8 cellular contexts compared by ENCODE assay signal in the genomic region with DNA sequence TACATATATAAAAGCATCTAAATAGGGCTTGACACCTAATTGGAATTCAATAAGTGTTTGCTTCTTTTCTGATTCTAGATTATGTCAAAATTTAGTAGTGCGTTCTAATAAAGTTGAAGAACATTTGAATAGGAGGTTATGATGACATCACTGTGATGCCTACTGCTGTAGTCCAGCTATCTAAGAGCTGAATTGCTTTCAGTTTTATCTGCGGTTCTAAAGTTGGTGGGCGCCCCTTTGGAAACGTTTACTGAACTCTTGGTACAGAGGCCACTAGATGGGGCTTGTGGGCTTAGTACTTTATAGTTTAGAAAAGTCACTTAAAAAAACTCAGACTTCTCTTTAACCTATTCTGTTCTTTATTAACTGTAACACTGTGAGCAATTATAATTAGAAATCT.
A peak's percentile ranks its signal among the peaks of the same experiment; 100 is the strongest.
DNase-seq lines count a peak whose midpoint lies in the region; ATAC-seq and TF ChIP-seq lines count a peak whose summit lies in the region.

No MANE protein-coding gene starts in this region.

- H3K4me3 Mint-ChIP-seq in WTC11: no peak overlapping the region

- peak; percentile 51 for ATAC-seq in GM19328 (IDR thresholded peaks at IDR 0.05; ENCODE audit: unreplicated experiment)
- ATAC-seq in WTC11: peak; percentile 71
- ATAC-seq in esophagus mucosa: no peak
- no peak for ATAC-seq in HG03025 (IDR thresholded peaks at IDR 0.05; ENCODE audit: low FRiP score, unreplicated experiment)

- H3K9me3 ChIP-seq in liver (ENCODE audit: control insufficient read depth in 4 of 4, low read length in 3 of 4): no peaks in the 10 kb centered on the region
- H3K9me3 ChIP-seq in uterus: no peaks in the 10 kb centered on the region

- no peaks in the 10 kb centered on the region for H3K36me3 ChIP-seq in liver (ENCODE audit: control insufficient read depth in 4 of 4, insufficient read depth in 3 of 4, low read depth in 1 of 4, low read length in 3 of 4)
- no peaks in the 10 kb centered on the region for H3K36me3 ChIP-seq in uterus

- no peaks in the 10 kb centered on the region for H3K9me3 Mint-ChIP-seq in WTC11

- no peak overlapping the region for H3K9ac ChIP-seq in liver (ENCODE audit: low read depth in 1 of 2, low read length in 2 of 2)

- no peaks in the 10 kb centered on the region for H3K4me1 Mint-ChIP-seq in WTC11

- TF ChIP-seq RAD21 in liver (IDR thresholded peaks at IDR 0.05): peak; percentile 51 to 71

- 13% methylated on average over 4 of the region's 4 CpGs for WGBS in liver

- POLR2A ChIA-PET in WTC11 (lab: Charles Lee): no interaction called here

- TF ChIP-seq POLR2A in uterus (IDR thresholded peaks at IDR 0.05): no peak

- no peak for TF ChIP-seq CTCF in WTC11 (IDR thresholded peaks at IDR 0.05)
- TF ChIP-seq CTCF in liver (IDR thresholded peaks at IDR 0.05; ENCODE audit: low read depth, low read length, missing input control): no peak
- no peak for TF ChIP-seq CTCF in uterus (IDR thresholded peaks at IDR 0.05)

- H3K4me3 ChIP-seq in liver (ENCODE audit: low read depth in 1 of 3, low read length in 3 of 3): no peak overlapping the region
- no peak overlapping the region for H3K4me3 ChIP-seq in uterus

- H3K27ac ChIP-seq in liver (ENCODE audit: low read depth in 1 of 2, low read length in 2 of 2) (no peak overlapping the region), uterus (no peak overlapping the region)

- H3K27ac Mint-ChIP-seq in WTC11: no peak overlapping the region

- no peaks in the 10 kb centered on the region for H3K36me3 Mint-ChIP-seq in WTC11

- CTCF ChIA-PET in WTC11 (lab: Charles Lee): interaction anchor here (1.0 to 1.2 kb wide), 2 partner anchors 10 to 180 kb away, joined by 4 read pairs; no protein-coding TSS in a partner anchor

- H3K27me3 ChIP-seq in liver (ENCODE audit: control insufficient read depth in 4 of 4, insufficient read depth in 4 of 4, low read length in 3 of 4): no peaks in the 10 kb centered on the region
- no peaks in the 10 kb centered on the region for H3K27me3 ChIP-seq in uterus

- H3K27me3 Mint-ChIP-seq in WTC11 (ENCODE audit: low read depth): no peaks in the 10 kb centered on the region

- intact Hi-C loops in uterus (cut with DNase I; ENCODE audit: low total_unique reads): no loop called here

- DNase-seq in AG08395 (ENCODE audit: low spot score): peak; percentile 5
- DNase-seq in NCI-H1694 treated with DMSO at 0.1 percent for 48 hours (lab: John Stamatoyannopoulos, UW): peak; percentile 69
- DNase-seq in WTC11 (ENCODE audit: low spot score): peak; percentile 17
- DNase-seq in uterus: no peak

- H3K4me1 ChIP-seq in liver (ENCODE audit: control insufficient read depth in 4 of 4, insufficient read depth in 4 of 4, low read length in 3 of 4): no peaks in the 10 kb centered on the region
- H3K4me1 ChIP-seq in uterus: no peaks in the 10 kb centered on the region

TF ChIP-seq in WTC11, 78 proteins besides CTCF, POLR2A, EP300 and RAD21:
- TF ChIP-seq ZNF416 (CRISPR knock-in tag; IDR thresholded peaks at IDR 0.05) (no peak), ELF4 (CRISPR knock-in tag; IDR thresholded peaks at IDR 0.05; ENCODE audit: low read depth) (no peak)
- TF ChIP-seq, protein P1, sequence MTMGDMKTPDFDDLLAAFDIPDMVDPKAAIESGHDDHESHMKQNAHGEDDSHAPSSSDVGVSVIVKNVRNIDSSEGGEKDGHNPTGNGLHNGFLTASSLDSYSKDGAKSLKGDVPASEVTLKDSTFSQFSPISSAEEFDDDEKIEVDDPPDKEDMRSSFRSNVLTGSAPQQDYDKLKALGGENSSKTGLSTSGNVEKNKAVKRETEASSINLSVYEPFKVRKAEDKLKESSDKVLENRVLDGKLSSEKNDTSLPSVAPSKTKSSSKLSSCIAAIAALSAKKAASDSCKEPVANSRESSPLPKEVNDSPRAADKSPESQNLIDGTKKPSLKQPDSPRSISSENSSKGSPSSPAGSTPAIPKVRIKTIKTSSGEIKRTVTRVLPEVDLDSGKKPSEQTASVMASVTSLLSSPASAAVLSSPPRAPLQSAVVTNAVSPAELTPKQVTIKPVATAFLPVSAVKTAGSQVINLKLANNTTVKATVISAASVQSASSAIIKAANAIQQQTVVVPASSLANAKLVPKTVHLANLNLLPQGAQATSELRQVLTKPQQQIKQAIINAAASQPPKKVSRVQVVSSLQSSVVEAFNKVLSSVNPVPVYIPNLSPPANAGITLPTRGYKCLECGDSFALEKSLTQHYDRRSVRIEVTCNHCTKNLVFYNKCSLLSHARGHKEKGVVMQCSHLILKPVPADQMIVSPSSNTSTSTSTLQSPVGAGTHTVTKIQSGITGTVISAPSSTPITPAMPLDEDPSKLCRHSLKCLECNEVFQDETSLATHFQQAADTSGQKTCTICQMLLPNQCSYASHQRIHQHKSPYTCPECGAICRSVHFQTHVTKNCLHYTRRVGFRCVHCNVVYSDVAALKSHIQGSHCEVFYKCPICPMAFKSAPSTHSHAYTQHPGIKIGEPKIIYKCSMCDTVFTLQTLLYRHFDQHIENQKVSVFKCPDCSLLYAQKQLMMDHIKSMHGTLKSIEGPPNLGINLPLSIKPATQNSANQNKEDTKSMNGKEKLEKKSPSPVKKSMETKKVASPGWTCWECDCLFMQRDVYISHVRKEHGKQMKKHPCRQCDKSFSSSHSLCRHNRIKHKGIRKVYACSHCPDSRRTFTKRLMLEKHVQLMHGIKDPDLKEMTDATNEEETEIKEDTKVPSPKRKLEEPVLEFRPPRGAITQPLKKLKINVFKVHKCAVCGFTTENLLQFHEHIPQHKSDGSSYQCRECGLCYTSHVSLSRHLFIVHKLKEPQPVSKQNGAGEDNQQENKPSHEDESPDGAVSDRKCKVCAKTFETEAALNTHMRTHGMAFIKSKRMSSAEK (CRISPR knock-in tag; IDR thresholded peaks at IDR 0.05; ENCODE audit: borderline replicate concordance): no peak

TF ChIP-seq in liver, 16 proteins besides CTCF, POLR2A, EP300 and RAD21:
- TF ChIP-seq, protein P2, sequence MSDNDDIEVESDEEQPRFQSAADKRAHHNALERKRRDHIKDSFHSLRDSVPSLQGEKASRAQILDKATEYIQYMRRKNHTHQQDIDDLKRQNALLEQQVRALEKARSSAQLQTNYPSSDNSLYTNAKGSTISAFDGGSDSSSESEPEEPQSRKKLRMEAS (IDR thresholded peaks at IDR 0.05): no peak
- TF ChIP-seq FOXA2 (IDR thresholded peaks at IDR 0.05) (no peak), SP1 (IDR thresholded peaks at IDR 0.05) (no peak), EGR1 (IDR thresholded peaks at IDR 0.05; ENCODE audit: low read depth in 2 of 2) (no peak), RXRA (IDR thresholded peaks at IDR 0.05) (no peak), YY1 (IDR thresholded peaks at IDR 0.05) (no peak), JUND (IDR thresholded peaks at IDR 0.05) (peak in 1 of 2 donors; percentile 35), NR2F2 (IDR thresholded peaks at IDR 0.05) (no peak), HNF4A (conservative IDR thresholded peaks at IDR 0.05) (peak in 1 of 2 donors; percentile 18), TAF1 (conservative IDR thresholded peaks at IDR 0.05) (no peak)
- TF ChIP-seq, protein P3, sequence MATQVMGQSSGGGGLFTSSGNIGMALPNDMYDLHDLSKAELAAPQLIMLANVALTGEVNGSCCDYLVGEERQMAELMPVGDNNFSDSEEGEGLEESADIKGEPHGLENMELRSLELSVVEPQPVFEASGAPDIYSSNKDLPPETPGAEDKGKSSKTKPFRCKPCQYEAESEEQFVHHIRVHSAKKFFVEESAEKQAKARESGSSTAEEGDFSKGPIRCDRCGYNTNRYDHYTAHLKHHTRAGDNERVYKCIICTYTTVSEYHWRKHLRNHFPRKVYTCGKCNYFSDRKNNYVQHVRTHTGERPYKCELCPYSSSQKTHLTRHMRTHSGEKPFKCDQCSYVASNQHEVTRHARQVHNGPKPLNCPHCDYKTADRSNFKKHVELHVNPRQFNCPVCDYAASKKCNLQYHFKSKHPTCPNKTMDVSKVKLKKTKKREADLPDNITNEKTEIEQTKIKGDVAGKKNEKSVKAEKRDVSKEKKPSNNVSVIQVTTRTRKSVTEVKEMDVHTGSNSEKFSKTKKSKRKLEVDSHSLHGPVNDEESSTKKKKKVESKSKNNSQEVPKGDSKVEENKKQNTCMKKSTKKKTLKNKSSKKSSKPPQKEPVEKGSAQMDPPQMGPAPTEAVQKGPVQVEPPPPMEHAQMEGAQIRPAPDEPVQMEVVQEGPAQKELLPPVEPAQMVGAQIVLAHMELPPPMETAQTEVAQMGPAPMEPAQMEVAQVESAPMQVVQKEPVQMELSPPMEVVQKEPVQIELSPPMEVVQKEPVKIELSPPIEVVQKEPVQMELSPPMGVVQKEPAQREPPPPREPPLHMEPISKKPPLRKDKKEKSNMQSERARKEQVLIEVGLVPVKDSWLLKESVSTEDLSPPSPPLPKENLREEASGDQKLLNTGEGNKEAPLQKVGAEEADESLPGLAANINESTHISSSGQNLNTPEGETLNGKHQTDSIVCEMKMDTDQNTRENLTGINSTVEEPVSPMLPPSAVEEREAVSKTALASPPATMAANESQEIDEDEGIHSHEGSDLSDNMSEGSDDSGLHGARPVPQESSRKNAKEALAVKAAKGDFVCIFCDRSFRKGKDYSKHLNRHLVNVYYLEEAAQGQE (IDR thresholded peaks at IDR 0.05): peak; percentile 72
- TF ChIP-seq, protein P4, sequence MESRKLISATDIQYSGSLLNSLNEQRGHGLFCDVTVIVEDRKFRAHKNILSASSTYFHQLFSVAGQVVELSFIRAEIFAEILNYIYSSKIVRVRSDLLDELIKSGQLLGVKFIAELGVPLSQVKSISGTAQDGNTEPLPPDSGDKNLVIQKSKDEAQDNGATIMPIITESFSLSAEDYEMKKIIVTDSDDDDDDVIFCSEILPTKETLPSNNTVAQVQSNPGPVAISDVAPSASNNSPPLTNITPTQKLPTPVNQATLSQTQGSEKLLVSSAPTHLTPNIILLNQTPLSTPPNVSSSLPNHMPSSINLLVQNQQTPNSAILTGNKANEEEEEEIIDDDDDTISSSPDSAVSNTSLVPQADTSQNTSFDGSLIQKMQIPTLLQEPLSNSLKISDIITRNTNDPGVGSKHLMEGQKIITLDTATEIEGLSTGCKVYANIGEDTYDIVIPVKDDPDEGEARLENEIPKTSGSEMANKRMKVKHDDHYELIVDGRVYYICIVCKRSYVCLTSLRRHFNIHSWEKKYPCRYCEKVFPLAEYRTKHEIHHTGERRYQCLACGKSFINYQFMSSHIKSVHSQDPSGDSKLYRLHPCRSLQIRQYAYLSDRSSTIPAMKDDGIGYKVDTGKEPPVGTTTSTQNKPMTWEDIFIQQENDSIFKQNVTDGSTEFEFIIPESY (IDR thresholded peaks at IDR 0.05): no peak
- TF ChIP-seq, protein P5, sequence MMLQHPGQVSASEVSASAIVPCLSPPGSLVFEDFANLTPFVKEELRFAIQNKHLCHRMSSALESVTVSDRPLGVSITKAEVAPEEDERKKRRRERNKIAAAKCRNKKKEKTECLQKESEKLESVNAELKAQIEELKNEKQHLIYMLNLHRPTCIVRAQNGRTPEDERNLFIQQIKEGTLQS (IDR thresholded peaks at IDR 0.05): no peak

Comparison
In these comparisons a context has a peak if more than half of its experiments do, and no peak if none do; other contexts are left out.
1. DNase-seq: peak in AG08395 (single experiment), NCI-H1694 treated with DMSO at 0.1 percent for 48 hours (single experiment) and WTC11 (single experiment); none in uterus (0 of 2).
2. ATAC-seq: peak in GM19328 (single experiment) and WTC11 (single experiment); none in esophagus mucosa (single experiment) and HG03025 (single experiment).